Comparison of ENCODE assay signal across 8 cellular contexts in the genomic region with DNA sequence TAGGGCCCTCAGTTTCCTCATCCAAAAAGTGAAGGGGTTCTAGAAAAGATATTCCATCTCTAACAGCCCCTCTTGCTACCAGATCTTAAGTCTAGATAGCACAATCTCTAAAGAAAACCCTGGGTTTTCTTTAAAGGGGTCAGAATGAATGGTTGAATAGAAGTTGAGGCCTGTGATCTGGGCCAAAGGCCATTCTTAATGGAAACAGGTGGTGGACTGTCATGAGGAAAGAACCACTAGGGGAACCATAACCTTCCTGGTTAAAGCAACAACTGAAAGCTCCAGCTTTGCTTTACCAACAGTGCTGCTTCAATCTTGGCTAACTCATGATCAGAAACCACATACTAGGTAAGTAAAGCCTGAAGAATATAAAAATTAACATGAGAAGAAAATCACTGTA. TPM values are rescaled to one million over a fixed set of nuclear protein-coding genes. Genes with fewer than 3 reads are reported as not detected.
A peak's percentile ranks its signal among the peaks of the same experiment; 100 is the strongest.
DNase-seq lines count a peak whose midpoint lies in the region; ATAC-seq and TF ChIP-seq lines count a peak whose summit lies in the region.

No MANE protein-coding gene starts in this region.

- H3K4me1 ChIP-seq in upper lobe of left lung: peaks cover 36 to 59% (median 41%) of the 10 kb centered on the region in 4 donors

- ATAC-seq in upper lobe of left lung (ENCODE audit: low FRiP score in 2 of 2) (no peak), GM21737 (IDR thresholded peaks at IDR 0.05; ENCODE audit: unreplicated experiment) (no peak)

- H3K27me3 ChIP-seq in upper lobe of left lung: no peaks in the 10 kb centered on the region

- no peaks in the 10 kb centered on the region for H3K9me3 ChIP-seq in upper lobe of left lung

- intact Hi-C loops in activated T-helper 1 cell treated with anti-CD3 and anti-CD28 coated beads, Interleukin-12 subunit alpha, Interleukin-12 subunit beta, Interleukin-2, Interleukin-4 antibody, amounts not matched to agents 30 ng/mL and 10 ng/mL and 1 ng/mL, durations not matched to agents 14 hours and 24 hours and 36 hours (cut with micrococcal nuclease): loop anchor here (5.0 kb wide), 1 partner anchor 216 kb away; the partner anchor contains the start of gene FNBP4

- no peaks in the 10 kb centered on the region for H3K9me3 Mint-ChIP-seq in activated T-helper 1 cell treated with anti-CD3 and anti-CD28 coated beads, Interleukin-12 subunit alpha, Interleukin-12 subunit beta, Interleukin-2, Interleukin-4 antibody, amounts not matched to agents 30 ng/mL and 10 ng/mL and 1 ng/mL, durations not matched to agents 14 hours and 24 hours and 36 hours

- peak; percentile 26 for DNase-seq in Daoy (ENCODE audit: low read depth)
- peak; percentile 58 for DNase-seq in HT-29 (ENCODE audit: low spot score)
- DNase-seq in activated T-helper 1 cell treated with anti-CD3 and anti-CD28 coated beads, Interleukin-12 subunit alpha, Interleukin-12 subunit beta, Interleukin-2, Interleukin-4 antibody, amounts not matched to agents 30 ng/mL and 10 ng/mL and 1 ng/mL, durations not matched to agents 14 hours and 24 hours and 36 hours (ENCODE audit: low spot score): no peak
- peak; percentile 34 for DNase-seq in iPS-NIHi7 (ENCODE audit: extremely low spot score)
- DNase-seq in upper lobe of left lung: no peak
- DNase-seq in NCI-H146 (lab: John Stamatoyannopoulos, UW): no peak
- no peak for DNase-seq in stimulated activated CD4-positive, alpha-beta T cell treated with anti-CD3 and anti-CD28 coated beads, Interleukin-2, amount 100 ng/mL, for 24 hours

- TF ChIP-seq EP300 in upper lobe of left lung (IDR thresholded peaks at IDR 0.05): no peak

- TF ChIP-seq POLR2A in upper lobe of left lung (IDR thresholded peaks at IDR 0.05): no peak

- H3K4me3 Mint-ChIP-seq in activated T-helper 1 cell treated with anti-CD3 and anti-CD28 coated beads, Interleukin-12 subunit alpha, Interleukin-12 subunit beta, Interleukin-2, Interleukin-4 antibody, amounts not matched to agents 30 ng/mL and 10 ng/mL and 1 ng/mL, durations not matched to agents 14 hours and 24 hours and 36 hours: peak overlapping the region; percentile 99

- H3K4me1 Mint-ChIP-seq in activated T-helper 1 cell treated with anti-CD3 and anti-CD28 coated beads, Interleukin-12 subunit alpha, Interleukin-12 subunit beta, Interleukin-2, Interleukin-4 antibody, amounts not matched to agents 30 ng/mL and 10 ng/mL and 1 ng/mL, durations not matched to agents 14 hours and 24 hours and 36 hours (ENCODE audit: low read depth): peaks cover 40% of the 10 kb centered on the region

- no peaks in the 10 kb centered on the region for H3K27me3 Mint-ChIP-seq in activated T-helper 1 cell treated with anti-CD3 and anti-CD28 coated beads, Interleukin-12 subunit alpha, Interleukin-12 subunit beta, Interleukin-2, Interleukin-4 antibody, amounts not matched to agents 30 ng/mL and 10 ng/mL and 1 ng/mL, durations not matched to agents 14 hours and 24 hours and 36 hours (ENCODE audit: insufficient read depth)

- peak in 1 of 6 experiments; percentile 18 for TF ChIP-seq CTCF in upper lobe of left lung (IDR thresholded peaks at IDR 0.05)

- no peaks in the 10 kb centered on the region for H3K36me3 ChIP-seq in upper lobe of left lung

- peak overlapping the region; percentile 97 for H3K27ac Mint-ChIP-seq in activated T-helper 1 cell treated with anti-CD3 and anti-CD28 coated beads, Interleukin-12 subunit alpha, Interleukin-12 subunit beta, Interleukin-2, Interleukin-4 antibody, amounts not matched to agents 30 ng/mL and 10 ng/mL and 1 ng/mL, durations not matched to agents 14 hours and 24 hours and 36 hours

- peak overlapping the region in 2 of 4 donors; percentile 88 to 97 for H3K4me3 ChIP-seq in upper lobe of left lung

- peak overlapping the region; percentile 39 to 95 (median 93) for H3K27ac ChIP-seq in upper lobe of left lung

- peaks cover 24% of the 10 kb centered on the region for H3K36me3 Mint-ChIP-seq in activated T-helper 1 cell treated with anti-CD3 and anti-CD28 coated beads, Interleukin-12 subunit alpha, Interleukin-12 subunit beta, Interleukin-2, Interleukin-4 antibody, amounts not matched to agents 30 ng/mL and 10 ng/mL and 1 ng/mL, durations not matched to agents 14 hours and 24 hours and 36 hours (ENCODE audit: low read depth)

RNA-seq across cellular contexts. Expression of gene CELF1, which starts 1.8 kb away (rescaled TPM):
- 59.9 and 62.5 TPM in 2 replicates for total RNA-seq in Daoy (2014; rRNA removed; shearing (Covaris generic))
- 104 and 123 TPM in 2 replicates for total RNA-seq in HT-29 (2014; rRNA removed; shearing (Covaris generic))
- total RNA-seq in activated T-helper 1 cell treated with anti-CD3 and anti-CD28 coated beads, Interleukin-12 subunit alpha, Interleukin-12 subunit beta, Interleukin-2, Interleukin-4 antibody, amounts not matched to agents 30 ng/mL and 10 ng/mL and 1 ng/mL, durations not matched to agents 14 hours and 24 hours and 36 hours: 148 and 155 TPM in 2 replicates
- 100 to 1,000 TPM in 3 of 6 donors, 10 to 100 TPM in 3; 82.7 to 194 (median 113) TPM for total RNA-seq in upper lobe of left lung

RNA-seq across cellular contexts. Expression of gene PTPMT1, which starts 14.3 kb away (rescaled TPM):
- 62.2 and 81.9 TPM in 2 replicates for total RNA-seq in Daoy (2014; rRNA removed; shearing (Covaris generic))
- total RNA-seq in HT-29 (2014; rRNA removed; shearing (Covaris generic)): 193 and 201 TPM in 2 replicates
- total RNA-seq in activated T-helper 1 cell treated with anti-CD3 and anti-CD28 coated beads, Interleukin-12 subunit alpha, Interleukin-12 subunit beta, Interleukin-2, Interleukin-4 antibody, amounts not matched to agents 30 ng/mL and 10 ng/mL and 1 ng/mL, durations not matched to agents 14 hours and 24 hours and 36 hours: 57.5 and 60.6 TPM in 2 replicates
- total RNA-seq in upper lobe of left lung: 100 to 1,000 TPM in 2 of 6 donors, 10 to 100 TPM in 4; 69.1 to 188 (median 89.9) TPM

RNA-seq across cellular contexts. Expression of gene KBTBD4, which starts 27.7 kb away (rescaled TPM):
- 21.3 and 26.9 TPM in 2 replicates for total RNA-seq in Daoy (2014; rRNA removed; shearing (Covaris generic))
- total RNA-seq in HT-29 (2014; rRNA removed; shearing (Covaris generic)): 26.5 and 29.5 TPM in 2 replicates
- 16.3 and 19.0 TPM in 2 replicates for total RNA-seq in activated T-helper 1 cell treated with anti-CD3 and anti-CD28 coated beads, Interleukin-12 subunit alpha, Interleukin-12 subunit beta, Interleukin-2, Interleukin-4 antibody, amounts not matched to agents 30 ng/mL and 10 ng/mL and 1 ng/mL, durations not matched to agents 14 hours and 24 hours and 36 hours
- total RNA-seq in upper lobe of left lung: 10 to 100 TPM in 5 of 6 donors, 1 to 10 TPM in 1; 3.1 to 22.2 (median 17.4) TPM

RNA-seq across cellular contexts. Expression of gene NDUFS3, which starts 27.8 kb away (rescaled TPM):
- total RNA-seq in Daoy (2014; rRNA removed; shearing (Covaris generic)): 137 and 253 TPM in 2 replicates
- 144 and 149 TPM in 2 replicates for total RNA-seq in HT-29 (2014; rRNA removed; shearing (Covaris generic))
- 148 and 152 TPM in 2 replicates for total RNA-seq in activated T-helper 1 cell treated with anti-CD3 and anti-CD28 coated beads, Interleukin-12 subunit alpha, Interleukin-12 subunit beta, Interleukin-2, Interleukin-4 antibody, amounts not matched to agents 30 ng/mL and 10 ng/mL and 1 ng/mL, durations not matched to agents 14 hours and 24 hours and 36 hours
- 10 to 100 TPM; 42.5 to 92.6 (median 72.2) TPM for total RNA-seq in upper lobe of left lung

RNA-seq across cellular contexts. Expression of gene FAM180B, which starts 35.4 kb away (rescaled TPM):
- total RNA-seq in Daoy (2014; rRNA removed; shearing (Covaris generic)): not detected in 2 replicates
- not detected in 2 replicates for total RNA-seq in HT-29 (2014; rRNA removed; shearing (Covaris generic))
- 0.24 TPM in 1 of 2 replicates, not detected in the other for total RNA-seq in activated T-helper 1 cell treated with anti-CD3 and anti-CD28 coated beads, Interleukin-12 subunit alpha, Interleukin-12 subunit beta, Interleukin-2, Interleukin-4 antibody, amounts not matched to agents 30 ng/mL and 10 ng/mL and 1 ng/mL, durations not matched to agents 14 hours and 24 hours and 36 hours
- under 1 TPM in 2 of 6 donors, not detected in 4; 0.14 to 0.30 TPM for total RNA-seq in upper lobe of left lung

Comparison
In these comparisons a context has a peak if more than half of its experiments do, and no peak if none do; other contexts are left out.
1. DNase-seq: peak in Daoy (single experiment), HT-29 (single experiment) and iPS-NIHi7 (single experiment); none in activated T-helper 1 cell treated with anti-CD3 and anti-CD28 coated beads, Interleukin-12 subunit alpha, Interleukin-12 subunit beta, Interleukin-2, Interleukin-4 antibody, amounts not matched to agents 30 ng/mL and 10 ng/mL and 1 ng/mL, durations not matched to agents 14 hours and 24 hours and 36 hours (single experiment), upper lobe of left lung (0 of 2), NCI-H146 (single experiment) and stimulated activated CD4-positive, alpha-beta T cell treated with anti-CD3 and anti-CD28 coated beads, Interleukin-2, amount 100 ng/mL, for 24 hours (0 of 2).